13 cellular contexts compared by ENCODE assay signal in the genomic region with DNA sequence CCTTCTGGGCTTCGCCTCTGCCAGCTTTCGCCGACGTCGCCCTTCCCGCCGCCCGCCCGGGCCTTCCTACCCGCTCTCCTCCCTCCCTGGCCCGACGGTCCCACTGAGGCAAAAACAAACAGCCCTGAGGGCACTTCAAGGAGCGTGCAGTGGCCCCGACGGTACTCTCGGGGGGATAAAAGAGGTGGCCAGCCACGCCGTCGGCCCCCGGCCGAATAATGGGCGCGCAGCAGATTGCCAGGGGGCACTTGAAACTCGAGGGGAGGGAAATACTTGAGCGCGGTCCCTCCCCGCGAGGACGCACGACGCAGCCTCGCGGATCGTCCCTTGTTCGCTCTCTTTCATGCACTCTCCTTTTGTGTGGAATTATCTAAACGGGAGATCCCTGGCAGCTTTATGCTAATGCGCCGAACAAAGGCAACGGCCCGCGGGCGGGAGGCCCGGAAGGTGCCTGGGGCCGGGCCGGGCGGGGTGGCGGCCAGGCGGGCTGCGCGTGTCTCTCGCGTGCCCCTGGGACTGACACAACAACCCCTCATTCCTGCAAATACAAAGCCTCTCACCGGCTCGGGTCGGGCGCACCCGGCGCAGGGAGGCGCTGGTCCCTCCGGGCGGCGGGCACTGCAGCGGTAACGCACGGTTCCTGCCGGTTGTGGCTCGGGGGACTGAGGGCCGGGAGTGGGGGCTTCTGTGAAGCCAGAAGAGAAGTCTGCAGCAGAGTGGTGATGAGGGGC. TPM values are rescaled to one million over a fixed set of nuclear protein-coding genes. Genes with fewer than 3 reads are reported as not detected.
A peak's percentile ranks its signal among the peaks of the same experiment; 100 is the strongest.
DNase-seq lines count a peak whose midpoint lies in the region; ATAC-seq and TF ChIP-seq lines count a peak whose summit lies in the region.
"Had no signal": no experiment of that assay in that cellular context is flagged by ENCODE, and none has a peak within 500 bp of the region (broad histone marks: within the 10 kb centered on the region; RNA-seq: fewer than 3 reads in every experiment).

No MANE protein-coding gene starts in this region.

- H3K27ac Mint-ChIP-seq in mesothelial cell of epicardium, result no peak overlapping the region
- H3K27ac Mint-ChIP-seq in naive thymus-derived CD8-positive, alpha-beta T cell, result no peak overlapping the region

- DNase-seq in DMS153 treated with DMSO at 0.1 percent for 48 hours (lab: John Stamatoyannopoulos, UW; ENCODE audit: unreplicated experiment) (peak; percentile 91), NCI-H1105 treated with DMSO at 0.1 percent for 48 hours (lab: John Stamatoyannopoulos, UW) (peak; percentile 98), SW480 (ENCODE audit: low spot score) (peak; percentile 55), left kidney (ENCODE audit: low read depth, low spot score) (peak; percentile 36), mesothelial cell of epicardium (ENCODE audit: low spot score in 2 of 2, unreplicated experiment in 2 of 2) (no peak), NCI-H2227 (lab: John Stamatoyannopoulos, UW; ENCODE audit: unreplicated experiment) (no peak)
- DNase-seq in naive thymus-derived CD8-positive, alpha-beta T cell, result no peak
- DNase-seq: central memory CD4-positive, alpha-beta T cell; DMS 273 treated with DMSO at 0.1 percent for 48 hours; NCI-H446 treated with DMSO at 0.1 percent for 48 hours; testis had no signal

- no peaks in the 10 kb centered on the region for H3K9me3 Mint-ChIP-seq in mesothelial cell of epicardium
- no peaks in the 10 kb centered on the region for H3K9me3 Mint-ChIP-seq in naive thymus-derived CD8-positive, alpha-beta T cell

- TF ChIP-seq CTCF in mesothelial cell of epicardium (IDR thresholded peaks at IDR 0.05; ENCODE audit: unreplicated experiment), result no peak

- no peak overlapping the region for H3K4me3 Mint-ChIP-seq in mesothelial cell of epicardium
- no peak overlapping the region for H3K4me3 Mint-ChIP-seq in naive thymus-derived CD8-positive, alpha-beta T cell

- peaks cover 5% of the 10 kb centered on the region for H3K4me1 Mint-ChIP-seq in mesothelial cell of epicardium
- H3K4me1 Mint-ChIP-seq in naive thymus-derived CD8-positive, alpha-beta T cell, result peaks cover 7 to 42% (median 34%) of the 10 kb centered on the region in 4 donors

- no peak for ATAC-seq in naive thymus-derived CD8-positive, alpha-beta T cell
- ATAC-seq in GM19324 (IDR thresholded peaks at IDR 0.05; ENCODE audit: low FRiP score, unreplicated experiment), result no peak

- H3K27me3 Mint-ChIP-seq in mesothelial cell of epicardium (ENCODE audit: low read depth), result peaks cover 83% of the 10 kb centered on the region
- peaks cover 20 to 64% (median 49%) of the 10 kb centered on the region in 5 donors for H3K27me3 Mint-ChIP-seq in naive thymus-derived CD8-positive, alpha-beta T cell

- H3K36me3 Mint-ChIP-seq in mesothelial cell of epicardium, result no peaks in the 10 kb centered on the region
- H3K36me3 Mint-ChIP-seq in naive thymus-derived CD8-positive, alpha-beta T cell, result no peaks in the 10 kb centered on the region

- POLR2A ChIA-PET in naive thymus-derived CD8-positive, alpha-beta T cell (lab: Charles Lee), result no interaction called here

RNA-seq across cellular contexts. Expression of gene INSM1, which starts 3.7 kb away (rescaled TPM):
- total RNA-seq in mesothelial cell of epicardium, result not detected in 3 replicates
- not detected for total RNA-seq in naive thymus-derived CD8-positive, alpha-beta T cell
- polyA plus RNA-seq in naive thymus-derived CD8-positive, alpha-beta T cell, result not detected
- total RNA-seq: skeletal muscle tissue had no signal

Comparison
In these comparisons a context has a peak if more than half of its experiments do, and no peak if none do; other contexts are left out.
1. DNase-seq: peak in DMS153 treated with DMSO at 0.1 percent for 48 hours (single experiment), NCI-H1105 treated with DMSO at 0.1 percent for 48 hours (single experiment), SW480 (single experiment) and left kidney (single experiment); none in mesothelial cell of epicardium (0 of 2), naive thymus-derived CD8-positive, alpha-beta T cell (0 of 10) and NCI-H2227 (single experiment).